ENCODE assay signal across 1 cellular context in genomic region chrX:136251042-136251991, GRCh38.
TF ChIP-seq lines count a peak whose summit lies in the region.

MAP7D3 (minus strand) TSS chrX:136251400; CDS start chrX:136251358, 42 bp downstream.

TF ChIP-seq in GM12878, 131 proteins besides CTCF, POLR2A, EP300 and RAD21 (continued from another document):
- 0 out of 4 replicates have a peak, but pooled peaks of 1 of the 2 experiments have one; percentile 13 for TF ChIP-seq BHLHE40 (IDR thresholded peaks at IDR 0.05; ENCODE audit: borderline replicate concordance in 1 of 2, low read depth in 2 of 2, low read length in 1 of 2)
- TF ChIP-seq GATAD2B (conservative IDR thresholded peaks at IDR 0.05; ENCODE audit: low read depth), result 0 out of 2 replicates have a peak, but pooled peaks have one; percentile 30
- peak; percentile 98 for TF ChIP-seq ZNF24 (IDR thresholded peaks at IDR 0.05)
- no peak for TF ChIP-seq SMARCA5 (IDR thresholded peaks at IDR 0.05)
- TF ChIP-seq, protein P1, sequence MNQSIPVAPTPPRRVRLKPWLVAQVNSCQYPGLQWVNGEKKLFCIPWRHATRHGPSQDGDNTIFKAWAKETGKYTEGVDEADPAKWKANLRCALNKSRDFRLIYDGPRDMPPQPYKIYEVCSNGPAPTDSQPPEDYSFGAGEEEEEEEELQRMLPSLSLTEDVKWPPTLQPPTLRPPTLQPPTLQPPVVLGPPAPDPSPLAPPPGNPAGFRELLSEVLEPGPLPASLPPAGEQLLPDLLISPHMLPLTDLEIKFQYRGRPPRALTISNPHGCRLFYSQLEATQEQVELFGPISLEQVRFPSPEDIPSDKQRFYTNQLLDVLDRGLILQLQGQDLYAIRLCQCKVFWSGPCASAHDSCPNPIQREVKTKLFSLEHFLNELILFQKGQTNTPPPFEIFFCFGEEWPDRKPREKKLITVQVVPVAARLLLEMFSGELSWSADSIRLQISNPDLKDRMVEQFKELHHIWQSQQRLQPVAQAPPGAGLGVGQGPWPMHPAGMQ (IDR thresholded peaks at IDR 0.05; ENCODE audit: borderline replicate concordance), result no peak
- peak in 1 of 2 experiments; percentile 19; a peak in 1 of 3 replicates for TF ChIP-seq EGR1 (IDR thresholded peaks at IDR 0.05; ENCODE audit: borderline replicate concordance in 1 of 2, low read depth in 2 of 2, low read length in 2 of 2)
- 0 out of 2 replicates have a peak, but pooled peaks have one; percentile 9 for TF ChIP-seq LARP7 (IDR thresholded peaks at IDR 0.05)
- TF ChIP-seq YBX1 (IDR thresholded peaks at IDR 0.05), result no peak
- no peak for TF ChIP-seq SPI1 (IDR thresholded peaks at IDR 0.05; ENCODE audit: borderline replicate concordance, insufficient read depth, low read depth, low read length)
- TF ChIP-seq PAX8 (IDR thresholded peaks at IDR 0.05), result no peak
- peak; percentile 77 for TF ChIP-seq IKZF1 (conservative IDR thresholded peaks at IDR 0.05)
- TF ChIP-seq RFX5 (IDR thresholded peaks at IDR 0.05; ENCODE audit: low read depth, low read length), result peak; percentile 92
- TF ChIP-seq ZNF384 (IDR thresholded peaks at IDR 0.05; ENCODE audit: borderline replicate concordance, low read depth, low read length), result no peak
- no peak for TF ChIP-seq BMI1 (IDR thresholded peaks at IDR 0.05; ENCODE audit: borderline replicate concordance)
- no peak for TF ChIP-seq CEBPB (IDR thresholded peaks at IDR 0.05; ENCODE audit: borderline replicate concordance in 1 of 2, low read depth in 2 of 2, low read length in 2 of 2)
- no peak for TF ChIP-seq ELK1 (IDR thresholded peaks at IDR 0.05; ENCODE audit: low read depth, low read length)
- no peak for TF ChIP-seq USF2 (IDR thresholded peaks at IDR 0.05; ENCODE audit: borderline replicate concordance, low read depth, low read length)
